Comparison of ENCODE assay signal across 25 cellular contexts in genomic region chr3:129769616-129770015, GRCh38.
"Had no signal": no experiment of that assay in that cellular context is flagged by ENCODE, and none has a peak within 500 bp of the region (broad histone marks: within the 10 kb centered on the region; RNA-seq: fewer than 3 reads in every experiment).

No MANE protein-coding gene starts in this region.

- H3K27ac ChIP-seq: colonic mucosa, coronary artery, dorsolateral prefrontal cortex, epithelial cell of prostate, esophagus muscularis mucosa, esophagus squamous epithelium, foreskin keratinocyte, gastrocnemius medialis, gastroesophageal sphincter, heart left ventricle, heart right ventricle, hepatocyte had no signal

- H3K4me2 ChIP-seq: hepatocyte had no signal

- H3K27me3 ChIP-seq: colonic mucosa, dorsolateral prefrontal cortex, esophagus muscularis mucosa, esophagus squamous epithelium, foreskin keratinocyte, gastrocnemius medialis, gastroesophageal sphincter, heart left ventricle, heart right ventricle, hepatocyte had no signal

- DNase-seq: colonic mucosa; cortex of kidney; dermis blood vessel endothelial cell; dorsolateral prefrontal cortex; effector CD4-positive, alpha-beta T cell; effector CD8-positive, alpha-beta T cell; effector memory CD4-positive, alpha-beta T cell; effector memory CD8-positive, alpha-beta T cell; endodermal cell; erythroblast; esophagus squamous epithelium; foreskin fibroblast; foreskin keratinocyte; foreskin melanocyte; gastrocnemius medialis; glutamatergic neuron; head of caudate nucleus; heart left ventricle; heart right ventricle had no signal

- H3K4me1 ChIP-seq: colonic mucosa, esophagus muscularis mucosa, esophagus squamous epithelium, foreskin keratinocyte, gastrocnemius medialis, gastroesophageal sphincter had no signal

- H3K4me3 ChIP-seq: colonic mucosa, coronary artery, dorsolateral prefrontal cortex, esophagus muscularis mucosa, esophagus squamous epithelium, gastrocnemius medialis, gastroesophageal sphincter, heart left ventricle, heart right ventricle, hepatocyte had no signal

- H3K9me3 ChIP-seq: colonic mucosa, esophagus muscularis mucosa, esophagus squamous epithelium, gastrocnemius medialis, gastroesophageal sphincter, heart left ventricle, heart right ventricle had no signal

- H2AFZ ChIP-seq: hepatocyte had no signal

- H3K36me3 ChIP-seq: colonic mucosa, esophagus muscularis mucosa, gastrocnemius medialis, gastroesophageal sphincter had no signal

- ATAC-seq: effector memory CD8-positive, alpha-beta T cell; esophagus mucosa; foreskin keratinocyte; gastrocnemius medialis; gastroesophageal sphincter; heart left ventricle; heart right ventricle had no signal
